In genomic region chr20:20720158-20720557, GRCh38 we compare ENCODE assay signal across 11 cellular contexts.
"Had no signal": no experiment of that assay in that cellular context is flagged by ENCODE, and none has a peak within 500 bp of the region (broad histone marks: within the 10 kb centered on the region; RNA-seq: fewer than 3 reads in every experiment).

No MANE protein-coding gene starts in this region.

- H3K4me2 ChIP-seq: GM23338 had no signal

- H3K4me1 ChIP-seq: HAP-1 had no signal

- H3K9me3 Mint-ChIP-seq: GM23338, H9, HFFc6 had no signal

- H3K36me3 ChIP-seq: HAP-1 had no signal

- H3K9me3 ChIP-seq: HAP-1 had no signal

- FAIRE-seq: H1, H54 had no signal

- H3K4me3 ChIP-seq: GM23248, GM23338, HAP-1 had no signal

- H3K4me3 Mint-ChIP-seq: GM23338, H9, HFFc6 had no signal

- H3K27ac Mint-ChIP-seq: GM23338, H9, HFFc6 had no signal

- ATAC-seq: GM23338, HCT116 had no signal

- H2AFZ ChIP-seq: GM23248, GM23338 had no signal

- H3K9ac ChIP-seq: GM23248 had no signal

- H3K27ac ChIP-seq: GM23248 had no signal

- DNase-seq: GM23248, GOT3, H7, H9, HCEC 1CT, HFFc6 had no signal
